1 cellular context compared by ENCODE assay signal in genomic region chr1:228108055-228108690, GRCh38.
A peak's percentile ranks its signal among the peaks of the same experiment; 100 is the strongest.
TF ChIP-seq lines count a peak whose summit lies in the region.

No MANE protein-coding gene starts in this region.

TF ChIP-seq in K562, 482 proteins besides CTCF, POLR2A, EP300 and RAD21:
- TF ChIP-seq PKNOX1 (IDR thresholded peaks at IDR 0.05), result peak; percentile 65
- TF ChIP-seq ETS1 (conservative IDR thresholded peaks at IDR 0.05; ENCODE audit: control insufficient read depth, low read depth, low read length), result 0 out of 2 replicates have a peak, but pooled peaks have one; percentile 39
- TF ChIP-seq MAX (CRISPR knock-in tag; IDR thresholded peaks at IDR 0.05), result peak; percentile 59
- TF ChIP-seq POLR2AphosphoS5 (IDR thresholded peaks at IDR 0.05; ENCODE audit: control insufficient read depth, insufficient read depth, low read depth, low read length), result 0 out of 2 replicates have a peak, but pooled peaks have one; percentile 6
- 0 out of 2 replicates have a peak, but pooled peaks have one; percentile 21 for TF ChIP-seq RBFOX2 (IDR thresholded peaks at IDR 0.05; ENCODE audit: low read depth, low read length)
- no peak for TF ChIP-seq XRCC5 (IDR thresholded peaks at IDR 0.05; ENCODE audit: low read depth, low read length)
- TF ChIP-seq NCOA6 (IDR thresholded peaks at IDR 0.05), result no peak
- TF ChIP-seq TEAD1 (CRISPR knock-in tag; IDR thresholded peaks at IDR 0.05), result 0 out of 4 replicates have a peak, but pooled peaks of 1 of the 2 experiments have one; percentile 19
- TF ChIP-seq E2F5 (CRISPR knock-in tag; IDR thresholded peaks at IDR 0.05), result 0 out of 2 replicates have a peak, but pooled peaks have one; percentile 10
- no peak for TF ChIP-seq MXI1 (IDR thresholded peaks at IDR 0.05; ENCODE audit: low read depth, low read length)
- TF ChIP-seq TBP (optimal IDR thresholded peaks at IDR 0.05; ENCODE audit: low read depth, low read length), result peak; percentile 38
